ENCODE assay signal across 1 cellular context in genomic region chr1:232440325-232441059, GRCh38.
A peak's percentile ranks its signal among the peaks of the same experiment; 100 is the strongest.
TF ChIP-seq lines count a peak whose summit lies in the region.

No MANE protein-coding gene starts in this region.

TF ChIP-seq in HepG2, 621 proteins besides CTCF, POLR2A, EP300 and RAD21:
- TF ChIP-seq, protein P1, sequence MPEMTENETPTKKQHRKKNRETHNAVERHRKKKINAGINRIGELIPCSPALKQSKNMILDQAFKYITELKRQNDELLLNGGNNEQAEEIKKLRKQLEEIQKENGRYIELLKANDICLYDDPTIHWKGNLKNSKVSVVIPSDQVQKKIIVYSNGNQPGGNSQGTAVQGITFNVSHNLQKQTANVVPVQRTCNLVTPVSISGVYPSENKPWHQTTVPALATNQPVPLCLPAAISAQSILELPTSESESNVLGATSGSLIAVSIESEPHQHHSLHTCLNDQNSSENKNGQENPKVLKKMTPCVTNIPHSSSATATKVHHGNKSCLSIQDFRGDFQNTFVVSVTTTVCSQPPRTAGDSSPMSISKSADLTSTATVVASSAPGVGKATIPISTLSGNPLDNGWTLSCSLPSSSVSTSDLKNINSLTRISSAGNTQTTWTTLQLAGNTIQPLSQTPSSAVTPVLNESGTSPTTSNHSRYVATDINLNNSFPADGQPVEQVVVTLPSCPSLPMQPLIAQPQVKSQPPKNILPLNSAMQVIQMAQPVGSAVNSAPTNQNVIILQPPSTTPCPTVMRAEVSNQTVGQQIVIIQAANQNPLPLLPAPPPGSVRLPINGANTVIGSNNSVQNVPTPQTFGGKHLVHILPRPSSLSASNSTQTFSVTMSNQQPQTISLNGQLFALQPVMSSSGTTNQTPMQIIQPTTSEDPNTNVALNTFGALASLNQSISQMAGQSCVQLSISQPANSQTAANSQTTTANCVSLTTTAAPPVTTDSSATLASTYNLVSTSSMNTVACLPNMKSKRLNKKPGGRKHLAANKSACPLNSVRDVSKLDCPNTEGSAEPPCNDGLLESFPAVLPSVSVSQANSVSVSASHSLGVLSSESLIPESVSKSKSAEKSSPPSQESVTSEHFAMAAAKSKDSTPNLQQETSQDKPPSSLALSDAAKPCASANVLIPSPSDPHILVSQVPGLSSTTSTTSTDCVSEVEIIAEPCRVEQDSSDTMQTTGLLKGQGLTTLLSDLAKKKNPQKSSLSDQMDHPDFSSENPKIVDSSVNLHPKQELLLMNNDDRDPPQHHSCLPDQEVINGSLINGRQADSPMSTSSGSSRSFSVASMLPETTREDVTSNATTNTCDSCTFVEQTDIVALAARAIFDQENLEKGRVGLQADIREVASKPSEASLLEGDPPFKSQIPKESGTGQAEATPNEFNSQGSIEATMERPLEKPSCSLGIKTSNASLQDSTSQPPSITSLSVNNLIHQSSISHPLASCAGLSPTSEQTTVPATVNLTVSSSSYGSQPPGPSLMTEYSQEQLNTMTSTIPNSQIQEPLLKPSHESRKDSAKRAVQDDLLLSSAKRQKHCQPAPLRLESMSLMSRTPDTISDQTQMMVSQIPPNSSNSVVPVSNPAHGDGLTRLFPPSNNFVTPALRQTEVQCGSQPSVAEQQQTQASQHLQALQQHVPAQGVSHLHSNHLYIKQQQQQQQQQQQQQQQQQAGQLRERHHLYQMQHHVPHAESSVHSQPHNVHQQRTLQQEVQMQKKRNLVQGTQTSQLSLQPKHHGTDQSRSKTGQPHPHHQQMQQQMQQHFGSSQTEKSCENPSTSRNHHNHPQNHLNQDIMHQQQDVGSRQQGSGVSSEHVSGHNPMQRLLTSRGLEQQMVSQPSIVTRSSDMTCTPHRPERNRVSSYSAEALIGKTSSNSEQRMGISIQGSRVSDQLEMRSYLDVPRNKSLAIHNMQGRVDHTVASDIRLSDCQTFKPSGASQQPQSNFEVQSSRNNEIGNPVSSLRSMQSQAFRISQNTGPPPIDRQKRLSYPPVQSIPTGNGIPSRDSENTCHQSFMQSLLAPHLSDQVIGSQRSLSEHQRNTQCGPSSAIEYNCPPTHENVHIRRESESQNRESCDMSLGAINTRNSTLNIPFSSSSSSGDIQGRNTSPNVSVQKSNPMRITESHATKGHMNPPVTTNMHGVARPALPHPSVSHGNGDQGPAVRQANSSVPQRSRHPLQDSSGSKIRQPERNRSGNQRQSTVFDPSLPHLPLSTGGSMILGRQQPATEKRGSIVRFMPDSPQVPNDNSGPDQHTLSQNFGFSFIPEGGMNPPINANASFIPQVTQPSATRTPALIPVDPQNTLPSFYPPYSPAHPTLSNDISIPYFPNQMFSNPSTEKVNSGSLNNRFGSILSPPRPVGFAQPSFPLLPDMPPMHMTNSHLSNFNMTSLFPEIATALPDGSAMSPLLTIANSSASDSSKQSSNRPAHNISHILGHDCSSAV (CRISPR knock-in tag; IDR thresholded peaks at IDR 0.05; ENCODE audit: borderline replicate concordance) = no peak
- TF ChIP-seq MNT (IDR thresholded peaks at IDR 0.05) = peak; percentile 40; the same call in 1 of the 2 replicates
- TF ChIP-seq TFAP4 (IDR thresholded peaks at IDR 0.05; ENCODE audit: borderline replicate concordance, low read depth) = no peak
- TF ChIP-seq, protein P2, sequence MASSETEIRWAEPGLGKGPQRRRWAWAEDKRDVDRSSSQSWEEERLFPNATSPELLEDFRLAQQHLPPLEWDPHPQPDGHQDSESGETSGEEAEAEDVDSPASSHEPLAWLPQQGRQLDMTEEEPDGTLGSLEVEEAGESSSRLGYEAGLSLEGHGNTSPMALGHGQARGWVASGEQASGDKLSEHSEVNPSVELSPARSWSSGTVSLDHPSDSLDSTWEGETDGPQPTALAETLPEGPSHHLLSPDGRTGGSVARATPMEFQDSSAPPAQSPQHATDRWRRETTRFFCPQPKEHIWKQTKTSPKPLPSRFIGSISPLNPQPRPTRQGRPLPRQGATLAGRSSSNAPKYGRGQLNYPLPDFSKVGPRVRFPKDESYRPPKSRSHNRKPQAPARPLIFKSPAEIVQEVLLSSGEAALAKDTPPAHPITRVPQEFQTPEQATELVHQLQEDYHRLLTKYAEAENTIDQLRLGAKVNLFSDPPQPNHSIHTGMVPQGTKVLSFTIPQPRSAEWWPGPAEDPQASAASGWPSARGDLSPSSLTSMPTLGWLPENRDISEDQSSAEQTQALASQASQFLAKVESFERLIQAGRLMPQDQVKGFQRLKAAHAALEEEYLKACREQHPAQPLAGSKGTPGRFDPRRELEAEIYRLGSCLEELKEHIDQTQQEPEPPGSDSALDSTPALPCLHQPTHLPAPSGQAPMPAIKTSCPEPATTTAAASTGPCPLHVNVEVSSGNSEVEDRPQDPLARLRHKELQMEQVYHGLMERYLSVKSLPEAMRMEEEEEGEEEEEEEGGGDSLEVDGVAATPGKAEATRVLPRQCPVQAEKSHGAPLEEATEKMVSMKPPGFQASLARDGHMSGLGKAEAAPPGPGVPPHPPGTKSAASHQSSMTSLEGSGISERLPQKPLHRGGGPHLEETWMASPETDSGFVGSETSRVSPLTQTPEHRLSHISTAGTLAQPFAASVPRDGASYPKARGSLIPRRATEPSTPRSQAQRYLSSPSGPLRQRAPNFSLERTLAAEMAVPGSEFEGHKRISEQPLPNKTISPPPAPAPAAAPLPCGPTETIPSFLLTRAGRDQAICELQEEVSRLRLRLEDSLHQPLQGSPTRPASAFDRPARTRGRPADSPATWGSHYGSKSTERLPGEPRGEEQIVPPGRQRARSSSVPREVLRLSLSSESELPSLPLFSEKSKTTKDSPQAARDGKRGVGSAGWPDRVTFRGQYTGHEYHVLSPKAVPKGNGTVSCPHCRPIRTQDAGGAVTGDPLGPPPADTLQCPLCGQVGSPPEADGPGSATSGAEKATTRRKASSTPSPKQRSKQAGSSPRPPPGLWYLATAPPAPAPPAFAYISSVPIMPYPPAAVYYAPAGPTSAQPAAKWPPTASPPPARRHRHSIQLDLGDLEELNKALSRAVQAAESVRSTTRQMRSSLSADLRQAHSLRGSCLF (CRISPR knock-in tag; IDR thresholded peaks at IDR 0.05; ENCODE audit: borderline replicate concordance) = no peak
